In the genomic region with DNA sequence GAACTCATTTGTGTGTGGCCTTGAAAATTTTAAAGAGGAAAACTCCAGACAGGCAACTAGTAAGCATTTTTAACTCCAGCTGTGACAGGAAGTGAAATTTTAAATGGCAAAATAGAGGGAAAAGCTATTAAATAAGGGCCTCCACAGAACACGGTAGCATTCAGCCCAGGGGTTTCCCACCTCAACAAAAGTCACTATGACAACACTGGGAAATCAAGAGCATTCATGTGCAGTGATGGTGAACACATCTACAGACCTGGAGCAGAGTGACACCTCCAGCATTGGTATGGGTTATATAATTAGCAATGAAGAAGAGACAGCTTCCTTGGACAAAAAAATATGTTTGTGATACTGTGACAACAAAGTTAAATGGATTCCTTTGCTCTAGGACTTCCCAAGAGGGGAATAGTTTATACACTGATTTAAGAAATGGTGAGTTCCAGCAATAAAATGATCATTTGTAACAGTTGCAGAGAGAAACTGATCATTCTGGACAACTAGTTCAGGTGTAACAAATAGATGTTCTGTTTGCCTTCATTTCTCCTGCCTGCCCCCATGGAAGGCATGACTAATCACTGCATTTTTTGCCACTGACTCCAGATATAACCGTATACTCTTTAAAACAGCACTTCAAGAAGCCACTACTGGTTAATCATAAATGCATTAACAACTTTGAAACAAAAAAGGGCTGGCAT, we compare ENCODE assay signal across 13 cellular contexts.
DNase-seq lines count a peak whose midpoint lies in the region; ATAC-seq and TF ChIP-seq lines count a peak whose summit lies in the region.
"Had no signal": no experiment of that assay in that cellular context is flagged by ENCODE, and none has a peak within 500 bp of the region (broad histone marks: within the 10 kb centered on the region; RNA-seq: fewer than 3 reads in every experiment).

No MANE protein-coding gene starts in this region.

- H3K9me3 Mint-ChIP-seq in CD8-positive, alpha-beta memory T cell: no peaks in the 10 kb centered on the region
- H3K9me3 Mint-ChIP-seq: CD4-positive, alpha-beta T cell; IgD-negative memory B cell; T-helper 2 cell treated with Interferon-gamma antibody and Interleukin-4, amounts not matched to agents 5 μg/mL and 100 μg/mL, for 36 hours had no signal

- no peak for TF ChIP-seq CTCF in fibroblast of pulmonary artery (IDR thresholded peaks at IDR 0.05; ENCODE audit: low read length, missing control alignments)

- H3K4me3 Mint-ChIP-seq in CD8-positive, alpha-beta memory T cell: no peak overlapping the region
- H3K4me3 Mint-ChIP-seq: CD4-positive, alpha-beta T cell; IgD-negative memory B cell; T-helper 2 cell treated with Interferon-gamma antibody and Interleukin-4, amounts not matched to agents 5 μg/mL and 100 μg/mL, for 36 hours had no signal

- H3K36me3 Mint-ChIP-seq in CD8-positive, alpha-beta memory T cell: no peaks in the 10 kb centered on the region

- CTCF ChIA-PET in CD8-positive, alpha-beta memory T cell (lab: Charles Lee): no interaction called here

- no peaks in the 10 kb centered on the region for H3K9me3 ChIP-seq in CD8-positive, alpha-beta memory T cell (ENCODE audit: low read length)

- peaks cover 0 to 2% of the 10 kb centered on the region in 2 donors for H3K27me3 Mint-ChIP-seq in CD8-positive, alpha-beta memory T cell
- H3K27me3 Mint-ChIP-seq: CD4-positive, alpha-beta T cell; IgD-negative memory B cell had no signal

- POLR2A ChIA-PET in CD8-positive, alpha-beta memory T cell (lab: Charles Lee): no interaction called here

- in situ Hi-C loops in ACHN (cut with HindIII; ENCODE audit: low pct_ligation_motif_present, low pct_unique_long_range_greater_than_20kb, low sequenced_read_pairs): no loop called here

- no peak overlapping the region for H3K27ac ChIP-seq in CD8-positive, alpha-beta memory T cell (ENCODE audit: low read depth, low read length)

- peak overlapping the region in 1 of 8 donors; percentile 21 for H3K27ac Mint-ChIP-seq in CD8-positive, alpha-beta memory T cell
- H3K27ac Mint-ChIP-seq: CD4-positive, alpha-beta T cell; IgD-negative memory B cell; T-helper 2 cell treated with Interferon-gamma antibody and Interleukin-4, amounts not matched to agents 5 μg/mL and 100 μg/mL, for 36 hours had no signal

- no peak overlapping the region for H3K4me3 ChIP-seq in fibroblast of pulmonary artery (replicated peaks; ENCODE audit: low read depth, low read length)
- H3K4me3 ChIP-seq in CD8-positive, alpha-beta memory T cell (ENCODE audit: low read length): no peak overlapping the region

- DNase-seq in ACHN (peak; percentile 91), NCI-H226 (peak; percentile 52), fibroblast of pulmonary artery (ENCODE audit: low read depth) (peak; percentile 33), DMS 273 treated with DMSO at 0.1 percent for 48 hours (lab: John Stamatoyannopoulos, UW) (no peak), H4 (ENCODE audit: low spot score) (no peak), dedifferentiated amniotic fluid mesenchymal stem cell (ENCODE audit: extremely low spot score) (no peak)
- DNase-seq in CD8-positive, alpha-beta memory T cell: no peak
- DNase-seq: CD4-positive, alpha-beta T cell; NCI-H526 treated with DMSO at 0.1 percent for 48 hours; right cardiac atrium had no signal

- H3K27me3 ChIP-seq in CD8-positive, alpha-beta memory T cell (ENCODE audit: insufficient read depth, low read length, poor library complexity, severe bottlenecking): no peaks in the 10 kb centered on the region

- ATAC-seq in GM19397 (IDR thresholded peaks at IDR 0.05; ENCODE audit: unreplicated experiment): peak; percentile 67
- ATAC-seq: right cardiac atrium had no signal

- peaks cover 5 to 12% (median 5%) of the 10 kb centered on the region in 3 donors for H3K4me1 Mint-ChIP-seq in CD8-positive, alpha-beta memory T cell

- no peaks in the 10 kb centered on the region for H3K36me3 ChIP-seq in CD8-positive, alpha-beta memory T cell (ENCODE audit: insufficient read depth, low read length)

- H3K4me1 ChIP-seq in CD8-positive, alpha-beta memory T cell (ENCODE audit: insufficient read depth, low read length): no peaks in the 10 kb centered on the region

Comparison
In these comparisons a context has a peak if more than half of its experiments do, and no peak if none do; other contexts are left out.
1. DNase-seq: peak in ACHN (single experiment), NCI-H226 (single experiment) and fibroblast of pulmonary artery (single experiment); none in DMS 273 treated with DMSO at 0.1 percent for 48 hours (single experiment), CD8-positive, alpha-beta memory T cell (0 of 5), H4 (single experiment) and dedifferentiated amniotic fluid mesenchymal stem cell (single experiment).